Comparison of ENCODE assay signal across 1 cellular context in the genomic region with DNA sequence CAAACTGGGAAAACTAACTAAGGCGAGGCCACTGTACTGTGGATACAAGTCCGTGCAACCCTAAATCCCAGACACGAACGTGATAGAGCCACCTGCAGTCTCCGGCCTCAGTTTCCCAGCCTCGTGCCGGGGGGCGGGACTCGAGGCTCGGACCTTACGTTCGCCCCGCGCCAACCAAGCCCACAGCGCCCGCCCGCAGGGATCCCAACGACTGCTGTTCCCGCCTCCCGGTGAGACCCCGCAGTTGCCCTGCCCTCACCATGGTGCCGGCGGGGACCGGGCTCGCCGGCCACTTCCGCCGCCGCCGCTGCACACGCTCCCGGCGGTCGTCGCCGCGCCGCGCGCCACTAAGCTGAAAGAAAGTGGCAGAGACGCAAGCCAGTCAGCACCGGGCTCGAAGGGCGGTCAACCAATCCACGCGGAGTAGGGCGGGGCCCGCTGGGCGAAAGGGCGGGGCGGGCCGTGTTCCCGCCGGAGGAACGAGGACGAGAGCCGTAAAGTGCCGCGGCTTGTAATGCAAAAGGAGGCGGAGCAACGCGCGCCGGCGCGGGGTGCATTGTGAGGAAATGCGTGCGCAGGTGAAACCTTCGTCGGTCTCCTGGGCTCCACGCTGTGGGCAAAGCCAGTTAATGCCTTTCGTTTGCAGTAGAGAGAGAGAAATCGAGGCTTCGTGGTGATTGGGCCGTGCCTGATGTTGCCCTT.
TF ChIP-seq lines count a peak whose summit lies in the region.

Gene LSM4, minus strand, starts transcription at position 318 of the 702 bp plus-strand sequence. Its CDS starts 56 bp downstream, at position 262.

TF ChIP-seq in H1, 55 proteins besides CTCF, POLR2A, EP300 and RAD21:
- TF ChIP-seq TBP (IDR thresholded peaks at IDR 0.05; ENCODE audit: low read depth, low read length) (peak; percentile 59), GTF2F1 (IDR thresholded peaks at IDR 0.05; ENCODE audit: borderline replicate concordance, low read depth, low read length) (no peak), JUND (IDR thresholded peaks at IDR 0.05; ENCODE audit: low read length) (no peak), NANOG (IDR thresholded peaks at IDR 0.05; ENCODE audit: insufficient read depth, low read depth, low read length, poor library complexity, severe bottlenecking) (no peak), JUN (IDR thresholded peaks at IDR 0.05; ENCODE audit: low read depth, low read length) (no peak), POU5F1 (IDR thresholded peaks at IDR 0.05; ENCODE audit: low read depth, low read length) (no peak), CTBP2 (IDR thresholded peaks at IDR 0.05; ENCODE audit: borderline replicate concordance, insufficient read depth, insufficient read length, low read length) (no peak), CBX8 (IDR thresholded peaks at IDR 0.05; ENCODE audit: borderline replicate concordance, low read depth, low read length) (no peak), KDM5A (IDR thresholded peaks at IDR 0.05; ENCODE audit: low read length) (no peak), HDAC6 (IDR thresholded peaks at IDR 0.05; ENCODE audit: low read depth, low read length) (no peak), CHD7 (IDR thresholded peaks at IDR 0.05; ENCODE audit: insufficient replicate concordance, low read length) (no peak), FOSL1 (IDR thresholded peaks at IDR 0.05; ENCODE audit: insufficient read depth, low read depth, low read length) (no peak), PHF8 (conservative IDR thresholded peaks at IDR 0.05; ENCODE audit: low read depth, low read length) (peak; percentile 91), SP1 (IDR thresholded peaks at IDR 0.05; ENCODE audit: low read depth, low read length) (peak; percentile 94), NRF1 (IDR thresholded peaks at IDR 0.05; ENCODE audit: low read depth, low read length) (peak; percentile 78), EGR1 (IDR thresholded peaks at IDR 0.05; ENCODE audit: borderline replicate concordance, low read depth, low read length) (no peak), ATF2 (IDR thresholded peaks at IDR 0.05; ENCODE audit: low read length) (peak; percentile 16; the same call in 1 of the 2 replicates), EZH2 (IDR thresholded peaks at IDR 0.05; ENCODE audit: low read depth, low read length, severe bottlenecking) (no peak), TCF12 (IDR thresholded peaks at IDR 0.05; ENCODE audit: low read depth, low read length) (no peak), CHD2 (IDR thresholded peaks at IDR 0.05; ENCODE audit: low read length) (peak; percentile 87), CBX5 (IDR thresholded peaks at IDR 0.05; ENCODE audit: low read depth, low read length) (no peak), BACH1 (IDR thresholded peaks at IDR 0.05; ENCODE audit: low read length) (peak; percentile 13; the same call in 1 of the 2 replicates), ZNF274 (IDR thresholded peaks at IDR 0.05; ENCODE audit: borderline replicate concordance, extremely low read depth, low read length) (no peak), CREB1 (IDR thresholded peaks at IDR 0.05) (no peak; the same call in 1 of the 2 replicates), BCL11A (IDR thresholded peaks at IDR 0.05; ENCODE audit: low read depth in 2 of 2, low read length in 2 of 2) (no peak), SP4 (IDR thresholded peaks at IDR 0.05; ENCODE audit: low read length) (no peak), POLR2AphosphoS5 (IDR thresholded peaks at IDR 0.05; ENCODE audit: low read depth, low read length) (peak; percentile 76), GABPA (IDR thresholded peaks at IDR 0.05; ENCODE audit: borderline replicate concordance, insufficient read depth, low read length) (no peak), SIN3A (conservative IDR thresholded peaks at IDR 0.05 in 1 of 2, IDR thresholded peaks at IDR 0.05 in 1 of 2; ENCODE audit: low read depth in 1 of 2, low read length in 2 of 2) (peak in 1 of 2 experiments; percentile 64; a peak in 2 of 4 replicates), BRCA1 (IDR thresholded peaks at IDR 0.05; ENCODE audit: low read depth, low read length) (no peak), YY1 (IDR thresholded peaks at IDR 0.05; ENCODE audit: low read depth, low read length) (peak; percentile 50; the same call in 1 of the 2 replicates), SRF (IDR thresholded peaks at IDR 0.05; ENCODE audit: low read depth, low read length) (no peak), TAF1 (IDR thresholded peaks at IDR 0.05; ENCODE audit: low read depth, low read length) (peak; percentile 77), CHD1 (IDR thresholded peaks at IDR 0.05; ENCODE audit: low read depth, low read length) (no peak), RBBP5 (IDR thresholded peaks at IDR 0.05; ENCODE audit: borderline replicate concordance, low read depth, low read length) (no peak), SAP30 (IDR thresholded peaks at IDR 0.05; ENCODE audit: insufficient read depth, insufficient replicate concordance, low read length) (no peak), RXRA (IDR thresholded peaks at IDR 0.05; ENCODE audit: insufficient read depth, low read depth, low read length) (no peak), TAF7 (optimal IDR thresholded peaks at IDR 0.05; ENCODE audit: borderline replicate concordance, low read depth, low read length) (peak; percentile 71), TEAD4 (IDR thresholded peaks at IDR 0.05; ENCODE audit: low read depth, low read length) (no peak), KDM4A (IDR thresholded peaks at IDR 0.05; ENCODE audit: low read depth, low read length, severe bottlenecking) (peak; percentile 49), SIRT6 (IDR thresholded peaks at IDR 0.05; ENCODE audit: low read length) (no peak), MAFK (IDR thresholded peaks at IDR 0.05; ENCODE audit: low read depth, low read length) (no peak), CEBPB (IDR thresholded peaks at IDR 0.05; ENCODE audit: low read depth, low read length) (peak; percentile 29; the same call in 1 of the 2 replicates), RFX5 (IDR thresholded peaks at IDR 0.05; ENCODE audit: borderline replicate concordance, low read depth, low read length) (no peak), SIX5 (IDR thresholded peaks at IDR 0.05; ENCODE audit: low read depth, low read length) (no peak), ASH2L (IDR thresholded peaks at IDR 0.05; ENCODE audit: low read length) (no peak), KDM1A (IDR thresholded peaks at IDR 0.05; ENCODE audit: borderline replicate concordance, low read length) (no peak), SUZ12 (IDR thresholded peaks at IDR 0.05; ENCODE audit: low read length) (no peak), HDAC2 (IDR thresholded peaks at IDR 0.05; ENCODE audit: borderline replicate concordance in 1 of 2, low read depth in 2 of 2, low read length in 2 of 2) (no peak), SP2 (IDR thresholded peaks at IDR 0.05; ENCODE audit: low read length) (peak; percentile 66), RNF2 (IDR thresholded peaks at IDR 0.05; ENCODE audit: borderline replicate concordance, low read depth, low read length, missing control alignments, poor library complexity, severe bottlenecking) (no peak)
- TF ChIP-seq, protein P1, sequence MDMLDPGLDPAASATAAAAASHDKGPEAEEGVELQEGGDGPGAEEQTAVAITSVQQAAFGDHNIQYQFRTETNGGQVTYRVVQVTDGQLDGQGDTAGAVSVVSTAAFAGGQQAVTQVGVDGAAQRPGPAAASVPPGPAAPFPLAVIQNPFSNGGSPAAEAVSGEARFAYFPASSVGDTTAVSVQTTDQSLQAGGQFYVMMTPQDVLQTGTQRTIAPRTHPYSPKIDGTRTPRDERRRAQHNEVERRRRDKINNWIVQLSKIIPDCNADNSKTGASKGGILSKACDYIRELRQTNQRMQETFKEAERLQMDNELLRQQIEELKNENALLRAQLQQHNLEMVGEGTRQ (IDR thresholded peaks at IDR 0.05; ENCODE audit: low read length), result no peak
- TF ChIP-seq, protein P2, sequence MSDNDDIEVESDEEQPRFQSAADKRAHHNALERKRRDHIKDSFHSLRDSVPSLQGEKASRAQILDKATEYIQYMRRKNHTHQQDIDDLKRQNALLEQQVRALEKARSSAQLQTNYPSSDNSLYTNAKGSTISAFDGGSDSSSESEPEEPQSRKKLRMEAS (IDR thresholded peaks at IDR 0.05), result peak; percentile 69
- TF ChIP-seq, protein P3, sequence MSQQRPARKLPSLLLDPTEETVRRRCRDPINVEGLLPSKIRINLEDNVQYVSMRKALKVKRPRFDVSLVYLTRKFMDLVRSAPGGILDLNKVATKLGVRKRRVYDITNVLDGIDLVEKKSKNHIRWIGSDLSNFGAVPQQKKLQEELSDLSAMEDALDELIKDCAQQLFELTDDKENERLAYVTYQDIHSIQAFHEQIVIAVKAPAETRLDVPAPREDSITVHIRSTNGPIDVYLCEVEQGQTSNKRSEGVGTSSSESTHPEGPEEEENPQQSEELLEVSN (IDR thresholded peaks at IDR 0.05), result peak; percentile 75
- TF ChIP-seq, protein P4, sequence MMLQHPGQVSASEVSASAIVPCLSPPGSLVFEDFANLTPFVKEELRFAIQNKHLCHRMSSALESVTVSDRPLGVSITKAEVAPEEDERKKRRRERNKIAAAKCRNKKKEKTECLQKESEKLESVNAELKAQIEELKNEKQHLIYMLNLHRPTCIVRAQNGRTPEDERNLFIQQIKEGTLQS (IDR thresholded peaks at IDR 0.05; ENCODE audit: insufficient read depth, low read depth, low read length), result no peak; the same call in 1 of the 2 replicates
